Comparison of ENCODE assay signal across 18 cellular contexts in genomic region chr1:44664730-44665370, GRCh38. TPM values are rescaled to one million over a fixed set of nuclear protein-coding genes. Genes with fewer than 3 reads are reported as not detected.
A peak's percentile ranks its signal among the peaks of the same experiment; 100 is the strongest.
DNase-seq lines count a peak whose midpoint lies in the region; ATAC-seq, FAIRE-seq and TF ChIP-seq lines count a peak whose summit lies in the region.
"Had no signal": no experiment of that assay in that cellular context is flagged by ENCODE, and none has a peak within 500 bp of the region (broad histone marks: within the 10 kb centered on the region; RNA-seq: fewer than 3 reads in every experiment).

No MANE protein-coding gene starts in this region.

- no peak for TF ChIP-seq CTCF in activated CD8-positive, alpha-beta T cell treated with anti-CD3 and anti-CD28 coated beads for 36 hours (IDR thresholded peaks at IDR 0.05)

- FAIRE-seq in H54 (lab: Jason Lieb, UNC), result no peak
- FAIRE-seq: endometrium had no signal

- peaks cover 15% of the 10 kb centered on the region for H3K4me1 Mint-ChIP-seq in activated CD8-positive, alpha-beta T cell treated with anti-CD3 and anti-CD28 coated beads for 36 hours (ENCODE audit: low read depth)
- H3K4me1 Mint-ChIP-seq in memory B cell, result peaks cover 14% of the 10 kb centered on the region
- H3K4me1 Mint-ChIP-seq in stimulated activated naive B cell treated with anti-CD40 and anti-IgM and Interleukin-4, amounts not matched to agents 10 μg/mL and 1 μg/mL and 100 μg/mL, for 72 hours, result peaks cover 13 to 23% of the 10 kb centered on the region in 2 donors

- CTCF ChIA-PET in activated CD8-positive, alpha-beta T cell treated with anti-CD3 and anti-CD28 coated beads for 36 hours (lab: Charles Lee), result interaction anchor here (0.7 to 4.8 kb wide), 8 partner anchors 9 to 93 kb away, joined by 3 to 43 read pairs (median 4); partner anchors contain the start of genes ARMH1 and TMEM53

- no peak for TF ChIP-seq POLR2A in H54 (IDR thresholded peaks at IDR 0.05; ENCODE audit: low read depth, low read length)

- H3K4me3 Mint-ChIP-seq in activated CD8-positive, alpha-beta T cell treated with anti-CD3 and anti-CD28 coated beads for 36 hours, result peak overlapping the region; percentile 7
- peak overlapping the region; percentile 74 for H3K4me3 Mint-ChIP-seq in memory B cell
- H3K4me3 Mint-ChIP-seq in stimulated activated naive B cell treated with anti-CD40 and anti-IgM and Interleukin-4, amounts not matched to agents 10 μg/mL and 1 μg/mL and 100 μg/mL, for 72 hours, result peak overlapping the region; percentile 9 to 31
- H3K4me3 Mint-ChIP-seq: nephron progenitor cell, WTC11 had no signal

- intact Hi-C loops in activated CD8-positive, alpha-beta T cell treated with anti-CD3 and anti-CD28 coated beads for 36 hours (cut with micrococcal nuclease), result no loop called here

- H3K9me3 Mint-ChIP-seq in activated CD8-positive, alpha-beta T cell treated with anti-CD3 and anti-CD28 coated beads for 36 hours, result no peaks in the 10 kb centered on the region
- no peaks in the 10 kb centered on the region for H3K9me3 Mint-ChIP-seq in memory B cell
- H3K9me3 Mint-ChIP-seq in stimulated activated naive B cell treated with anti-CD40 and anti-IgM and Interleukin-4, amounts not matched to agents 10 μg/mL and 1 μg/mL and 100 μg/mL, for 72 hours, result no peaks in the 10 kb centered on the region
- H3K9me3 Mint-ChIP-seq: nephron progenitor cell, WTC11 had no signal

- POLR2A ChIA-PET in activated CD8-positive, alpha-beta T cell treated with anti-CD3 and anti-CD28 coated beads for 36 hours (lab: Charles Lee), result interaction anchor here (0.6 to 2.0 kb wide), 6 partner anchors 8 to 456 kb away, joined by 3 to 11 read pairs (median 4); partner anchors contain the start of gene ARMH1

- H3K27me3 Mint-ChIP-seq in activated CD8-positive, alpha-beta T cell treated with anti-CD3 and anti-CD28 coated beads for 36 hours, result no peaks in the 10 kb centered on the region
- H3K27me3 Mint-ChIP-seq in memory B cell, result no peaks in the 10 kb centered on the region
- H3K27me3 Mint-ChIP-seq in stimulated activated naive B cell treated with anti-CD40 and anti-IgM and Interleukin-4, amounts not matched to agents 10 μg/mL and 1 μg/mL and 100 μg/mL, for 72 hours, result no peaks in the 10 kb centered on the region

- H3K36me3 Mint-ChIP-seq in activated CD8-positive, alpha-beta T cell treated with anti-CD3 and anti-CD28 coated beads for 36 hours (ENCODE audit: low read depth), result no peaks in the 10 kb centered on the region
- no peaks in the 10 kb centered on the region for H3K36me3 Mint-ChIP-seq in memory B cell
- H3K36me3 Mint-ChIP-seq in stimulated activated naive B cell treated with anti-CD40 and anti-IgM and Interleukin-4, amounts not matched to agents 10 μg/mL and 1 μg/mL and 100 μg/mL, for 72 hours, result no peaks in the 10 kb centered on the region
- H3K36me3 Mint-ChIP-seq: WTC11 had no signal

- peak; percentile 30 to 55 for DNase-seq in activated CD4-positive, alpha-beta T cell treated with anti-CD3 and anti-CD28 coated beads for 4 hours
- no peak for DNase-seq in activated CD4-positive, alpha-beta T cell treated with anti-CD3 and anti-CD28 coated beads for 1 hour
- peak; percentile 72 for DNase-seq in activated CD8-positive, alpha-beta T cell treated with anti-CD3 and anti-CD28 coated beads for 36 hours
- DNase-seq in memory B cell (ENCODE audit: low spot score in 2 of 2), result no peak
- DNase-seq in stimulated activated naive B cell treated with anti-CD40 and anti-IgM and Interleukin-4, amounts not matched to agents 10 μg/mL and 1 μg/mL and 100 μg/mL, for 72 hours, result peak; percentile 19
- DNase-seq in DMS79 treated with DMSO at 0.1 percent for 48 hours (lab: John Stamatoyannopoulos, UW), result no peak
- DNase-seq in H54 (ENCODE audit: insufficient read length, low spot score), result no peak
- DNase-seq: DMS53, glutamatergic neuron, left cardiac atrium, NCI-H1105 treated with DMSO at 0.1 percent for 48 hours, NCI-H526, nephron progenitor cell, SHP77 treated with DMSO at 0.1 percent for 48 hours had no signal

- ATAC-seq in activated CD8-positive, alpha-beta T cell treated with anti-CD3 and anti-CD28 coated beads for 36 hours, result peak; percentile 94
- peak; percentile 78 for ATAC-seq in memory B cell (ENCODE audit: low read depth)
- ATAC-seq in stimulated activated naive B cell treated with anti-CD40 and anti-IgM and Interleukin-4, amounts not matched to agents 10 μg/mL and 1 μg/mL and 100 μg/mL, for 72 hours (replicated peaks), result peak; percentile 94 to 96
- ATAC-seq in HG03565 (IDR thresholded peaks at IDR 0.05; ENCODE audit: unreplicated experiment), result no peak
- ATAC-seq: left cardiac atrium, WTC11 had no signal

- H3K27ac Mint-ChIP-seq in activated CD8-positive, alpha-beta T cell treated with anti-CD3 and anti-CD28 coated beads for 36 hours, result peak overlapping the region; percentile 39
- peak overlapping the region; percentile 29 for H3K27ac Mint-ChIP-seq in memory B cell
- peak overlapping the region; percentile 20 for H3K27ac Mint-ChIP-seq in stimulated activated naive B cell treated with anti-CD40 and anti-IgM and Interleukin-4, amounts not matched to agents 10 μg/mL and 1 μg/mL and 100 μg/mL, for 72 hours
- H3K27ac Mint-ChIP-seq: nephron progenitor cell, WTC11 had no signal

RNA-seq across cellular contexts. Expression of gene TMEM53, which starts 9.4 kb away (rescaled TPM):
- 1 to 10 TPM; 2.3 to 3.5 TPM for total RNA-seq in activated CD8-positive, alpha-beta T cell treated with anti-CD3 and anti-CD28 coated beads for 36 hours

RNA-seq across cellular contexts. Expression of gene ARMH1, which starts 9.7 kb away (rescaled TPM):
- total RNA-seq in activated CD8-positive, alpha-beta T cell treated with anti-CD3 and anti-CD28 coated beads for 36 hours, result 100 to 1,000 TPM; 162 to 165 TPM
- total RNA-seq: HT1080 had no signal

Comparison
In these comparisons a context has a peak if more than half of its experiments do, and no peak if none do; other contexts are left out.
1. DNase-seq: peak in activated CD4-positive, alpha-beta T cell treated with anti-CD3 and anti-CD28 coated beads for 4 hours (2 of 2), activated CD8-positive, alpha-beta T cell treated with anti-CD3 and anti-CD28 coated beads for 36 hours (single experiment) and stimulated activated naive B cell treated with anti-CD40 and anti-IgM and Interleukin-4, amounts not matched to agents 10 μg/mL and 1 μg/mL and 100 μg/mL, for 72 hours (single experiment); none in activated CD4-positive, alpha-beta T cell treated with anti-CD3 and anti-CD28 coated beads for 1 hour (single experiment), memory B cell (0 of 2), DMS79 treated with DMSO at 0.1 percent for 48 hours (single experiment) and H54 (single experiment).
2. H3K4me3 Mint-ChIP-seq: peak in every context shown above with its lines; median percentile 74 in memory B cell; 20 in stimulated activated naive B cell treated with anti-CD40 and anti-IgM and Interleukin-4, amounts not matched to agents 10 μg/mL and 1 μg/mL and 100 μg/mL, for 72 hours; 7 in activated CD8-positive, alpha-beta T cell treated with anti-CD3 and anti-CD28 coated beads for 36 hours.
3. Peak in every context shown above with its lines, with median percentiles within 50 percentile points of each other: H3K27ac Mint-ChIP-seq.